ENCODE assay signal across 26 cellular contexts in the genomic region with DNA sequence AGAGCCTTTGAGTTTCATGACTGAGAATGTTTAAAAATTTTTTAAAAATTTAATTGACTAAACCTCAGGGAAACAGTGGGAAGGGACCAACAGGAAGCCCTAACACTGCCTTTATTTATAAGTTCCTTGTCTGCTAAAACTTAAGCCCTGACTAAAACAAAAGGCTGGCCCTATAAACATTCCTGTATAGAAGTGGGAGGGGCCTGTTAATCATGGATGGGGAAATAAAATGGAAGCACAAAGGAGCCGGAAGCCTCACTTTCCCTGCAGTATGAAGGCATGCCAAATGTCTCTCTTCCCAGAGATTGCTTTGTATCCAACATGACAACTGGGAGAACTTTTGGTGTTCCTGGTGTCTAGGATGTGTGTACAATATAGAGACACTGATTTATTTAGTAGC.
"Had no signal": no experiment of that assay in that cellular context is flagged by ENCODE, and none has a peak within 500 bp of the region (broad histone marks: within the 10 kb centered on the region; RNA-seq: fewer than 3 reads in every experiment).

No MANE protein-coding gene starts in this region.

- H3K36me3 Mint-ChIP-seq: type B pancreatic cell had no signal

- H3K4me3 Mint-ChIP-seq: mesothelial cell of epicardium; naive thymus-derived CD4-positive, alpha-beta T cell; nephron; stimulated activated effector memory CD8-positive, alpha-beta T cell treated with anti-CD3 and anti-CD28 coated beads, Interleukin-12 subunit alpha, Interleukin-12 subunit beta, amount 100 ng/mL, for 72 hours; type B pancreatic cell had no signal

- H2AFZ ChIP-seq: hepatocyte had no signal

- H3K4me3 ChIP-seq: colonic mucosa, esophagus muscularis mucosa, gastroesophageal sphincter, heart left ventricle, hepatocyte, left lung, mucosa of descending colon, pancreas, testis, tibial artery had no signal

- H3K27me3 ChIP-seq: colonic mucosa, esophagus muscularis mucosa, foreskin keratinocyte, gastroesophageal sphincter, heart left ventricle, hepatocyte, left lung, pancreas, testis, tibial artery had no signal

- H3K27me3 Mint-ChIP-seq: naive thymus-derived CD4-positive, alpha-beta T cell; type B pancreatic cell had no signal

- H3K79me2 ChIP-seq: hepatocyte had no signal

- H3K4me1 Mint-ChIP-seq: mesothelial cell of epicardium; nephron; stimulated activated effector memory CD8-positive, alpha-beta T cell treated with anti-CD3 and anti-CD28 coated beads, Interleukin-12 subunit alpha, Interleukin-12 subunit beta, amount 100 ng/mL, for 72 hours had no signal

- H3K36me3 ChIP-seq: colonic mucosa, pancreas had no signal

- FAIRE-seq: endothelial cell of umbilical vein, islet of Langerhans had no signal

- DNase-seq: colonic mucosa; dermis blood vessel endothelial cell; effector memory CD4-positive, alpha-beta T cell; foreskin keratinocyte; heart left ventricle; left cardiac atrium; left lung; mucosa of descending colon; naive thymus-derived CD4-positive, alpha-beta T cell; nucleus accumbens; pancreas; stimulated activated CD4-positive, alpha-beta T cell treated with anti-CD3 and anti-CD28 coated beads, Interleukin-2, amount 100 ng/mL, for 24 hours; stimulated activated CD4-positive, alpha-beta T cell treated with anti-CD3 and anti-CD28 coated beads, Interleukin-4, amount 100 ng/mL, for 24 hours; stimulated activated naive CD8-positive, alpha-beta T cell treated with anti-CD3 and anti-CD28 coated beads, Interleukin-15, Interleukin-2, amounts not matched to agents 100 U/mL and 50 U/mL, for 24 hours; substantia nigra; testis; tibial artery had no signal

- H3K9me3 Mint-ChIP-seq: mesothelial cell of epicardium; naive thymus-derived CD4-positive, alpha-beta T cell; nephron; stimulated activated effector memory CD8-positive, alpha-beta T cell treated with anti-CD3 and anti-CD28 coated beads, Interleukin-12 subunit alpha, Interleukin-12 subunit beta, amount 100 ng/mL, for 72 hours; type B pancreatic cell had no signal

- H3K27ac Mint-ChIP-seq: mesothelial cell of epicardium; nephron; stimulated activated effector memory CD8-positive, alpha-beta T cell treated with anti-CD3 and anti-CD28 coated beads, Interleukin-12 subunit alpha, Interleukin-12 subunit beta, amount 100 ng/mL, for 72 hours; type B pancreatic cell had no signal

- H3K4me1 ChIP-seq: colonic mucosa, esophagus muscularis mucosa, foreskin keratinocyte, gastroesophageal sphincter, heart left ventricle, left lung, pancreas, testis, tibial artery had no signal

- H3K9me3 ChIP-seq: colonic mucosa, esophagus muscularis mucosa, gastroesophageal sphincter, heart left ventricle, left lung, mucosa of descending colon, pancreas, testis, tibial artery had no signal

- H3K4me2 ChIP-seq: hepatocyte had no signal

- H3K27ac ChIP-seq: colonic mucosa, esophagus muscularis mucosa, foreskin keratinocyte, gastroesophageal sphincter, heart left ventricle, hepatocyte, left lung, pancreas, testis, tibial artery had no signal
